19 cellular contexts compared by ENCODE assay signal in genomic region chr5:111392181-111392580, GRCh38.
"Had no signal": no experiment of that assay in that cellular context is flagged by ENCODE, and none has a peak within 500 bp of the region (broad histone marks: within the 10 kb centered on the region; RNA-seq: fewer than 3 reads in every experiment).

No MANE protein-coding gene starts in this region.

- H3K4me3 Mint-ChIP-seq: activated CD4-positive, alpha-beta memory T cell treated with anti-CD3 and anti-CD28 coated beads, Interleukin-2, amount 10 ng/mL, durations not matched to agents 7 days and 5 days; activated CD4-positive, alpha-beta T cell treated with anti-CD3 and anti-CD28 coated beads, Interleukin-2, amount 10 ng/mL, durations not matched to agents 7 days and 5 days; activated T-cell treated with anti-CD3 and anti-CD28 coated beads, Interleukin-2, amount 50 U/mL, for 24 hours; brain; nephron progenitor cell had no signal

- H3K36me3 Mint-ChIP-seq: brain had no signal

- ATAC-seq: activated naive CD4-positive, alpha-beta T cell treated with anti-CD3 and anti-CD28 coated beads, Interleukin-2, amount 50 U/mL, for 72 hours; left ventricle myocardium superior; mucosa of descending colon; right lobe of liver had no signal

- DNase-seq: activated CD4-positive, alpha-beta memory T cell treated with anti-CD3 and anti-CD28 coated beads, Interleukin-2, amount 10 ng/mL, durations not matched to agents 7 days and 5 days; activated CD4-positive, alpha-beta T cell treated with anti-CD3 and anti-CD28 coated beads for 1 hour; activated CD4-positive, alpha-beta T cell treated with anti-CD3 and anti-CD28 coated beads, Interleukin-2, amount 10 ng/mL, durations not matched to agents 7 days and 5 days; activated CD8-positive, alpha-beta memory T cell treated with anti-CD3 and anti-CD28 coated beads, Interleukin-2, amount 50 U/mL, for 48 hours; activated gamma-delta T cell treated with Interleukin-2 at 50 U/mL for 16 hours; activated T-cell treated with anti-CD3 and anti-CD28 coated beads, Interleukin-2, amount 50 U/mL, for 24 hours; dorsolateral prefrontal cortex; effector memory CD4-positive, alpha-beta T cell; islet precursor cell; left ventricle myocardium superior; mucosa of descending colon; nephron progenitor cell; right lobe of liver; stimulated activated CD4-positive, alpha-beta T cell treated with anti-CD3 and anti-CD28 coated beads, Interleukin-4, amount 100 ng/mL, for 1 hour; stomach; thyroid gland; upper lobe of left lung had no signal

- H3K9me3 Mint-ChIP-seq: activated CD4-positive, alpha-beta memory T cell treated with anti-CD3 and anti-CD28 coated beads, Interleukin-2, amount 10 ng/mL, durations not matched to agents 7 days and 5 days; activated T-cell treated with anti-CD3 and anti-CD28 coated beads, Interleukin-2, amount 50 U/mL, for 24 hours; brain; nephron progenitor cell had no signal

- H3K4me1 Mint-ChIP-seq: brain, nephron progenitor cell had no signal

- H3K27me3 Mint-ChIP-seq: activated CD4-positive, alpha-beta memory T cell treated with anti-CD3 and anti-CD28 coated beads, Interleukin-2, amount 10 ng/mL, durations not matched to agents 7 days and 5 days; activated CD4-positive, alpha-beta T cell treated with anti-CD3 and anti-CD28 coated beads, Interleukin-2, amount 10 ng/mL, durations not matched to agents 7 days and 5 days; activated T-cell treated with anti-CD3 and anti-CD28 coated beads, Interleukin-2, amount 50 U/mL, for 24 hours; brain had no signal

- H3K27ac Mint-ChIP-seq: activated CD4-positive, alpha-beta memory T cell treated with anti-CD3 and anti-CD28 coated beads, Interleukin-2, amount 10 ng/mL, durations not matched to agents 7 days and 5 days; activated CD4-positive, alpha-beta T cell treated with anti-CD3 and anti-CD28 coated beads, Interleukin-2, amount 10 ng/mL, durations not matched to agents 7 days and 5 days; activated naive CD4-positive, alpha-beta T cell treated with anti-CD3 and anti-CD28 coated beads, Interleukin-2, amount 50 U/mL, for 72 hours; activated T-cell treated with anti-CD3 and anti-CD28 coated beads, Interleukin-2, amount 50 U/mL, for 24 hours; brain; nephron progenitor cell had no signal
